Comparison of ENCODE assay signal across 16 cellular contexts in the genomic region with DNA sequence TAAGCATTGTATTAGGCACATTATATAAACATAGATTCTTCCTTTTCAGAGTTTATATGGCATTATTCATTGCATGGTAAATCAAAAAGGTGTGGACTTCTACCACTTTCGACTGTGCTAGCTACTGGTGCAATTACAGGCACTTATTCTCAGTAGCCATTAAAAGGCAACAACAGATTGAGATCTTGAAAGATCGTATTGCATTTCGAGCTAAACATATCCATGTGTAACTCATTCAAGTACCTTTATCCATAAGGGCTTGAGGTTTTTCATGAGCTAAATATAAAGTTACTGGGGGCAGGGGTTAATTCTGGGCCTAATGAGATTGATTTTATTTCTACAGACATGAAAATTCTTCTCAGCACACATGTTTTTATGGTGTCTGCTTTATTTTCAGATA.
DNase-seq lines count a peak whose midpoint lies in the region; ATAC-seq and TF ChIP-seq lines count a peak whose summit lies in the region.
"Had no signal": no experiment of that assay in that cellular context is flagged by ENCODE, and none has a peak within 500 bp of the region (broad histone marks: within the 10 kb centered on the region; RNA-seq: fewer than 3 reads in every experiment).

No MANE protein-coding gene starts in this region.

- intact Hi-C loops in gastrocnemius medialis (cut with DNase I; ENCODE audit: low total_unique reads) (no loop called here), thyroid gland (cut with DNase I) (no loop called here), right lobe of liver (cut with DNase I) (no loop called here)

- H3K4me3 ChIP-seq in gastrocnemius medialis (peak overlapping the region in 1 of 4 donors; percentile 1), thyroid gland (replicated peaks in 1 of 3) (no peak overlapping the region), right lobe of liver (no peak overlapping the region)

- H3K27ac ChIP-seq in gastrocnemius medialis: peak overlapping the region; percentile 38 to 82 (median 61)
- H3K27ac ChIP-seq in thyroid gland: no peak overlapping the region
- H3K27ac ChIP-seq in right lobe of liver: no peak overlapping the region

- ATAC-seq in gastrocnemius medialis: no peak
- ATAC-seq in right lobe of liver: no peak

- H3K36me3 ChIP-seq in gastrocnemius medialis (no peaks in the 10 kb centered on the region), thyroid gland (no peaks in the 10 kb centered on the region), right lobe of liver (no peaks in the 10 kb centered on the region)

- WGBS in thyroid gland, 2 donors: 71% methylated on average over 3 of the region's 3 CpGs
- WGBS in right lobe of liver (ENCODE audit: insufficient coverage, low coverage, low lambda C conversion rate, missing lambda C conversion rate): 85% methylated on average over 3 of the region's 3 CpGs

- in situ Hi-C loops in gastrocnemius medialis (cut with MboI; ENCODE audit: low sequenced_read_pairs in 4 of 4): no loop called here

- no peaks in the 10 kb centered on the region for H3K9me3 ChIP-seq in gastrocnemius medialis
- H3K9me3 ChIP-seq in thyroid gland: no peaks in the 10 kb centered on the region
- no peaks in the 10 kb centered on the region for H3K9me3 ChIP-seq in right lobe of liver

- TF ChIP-seq CTCF in gastrocnemius medialis (IDR thresholded peaks at IDR 0.05 in 4 of 5, conservative IDR thresholded peaks at IDR 0.05 in 1 of 5) (no peak), thyroid gland (IDR thresholded peaks at IDR 0.05) (no peak), right lobe of liver (IDR thresholded peaks at IDR 0.05) (no peak)

- H3K27me3 ChIP-seq in gastrocnemius medialis: no peaks in the 10 kb centered on the region
- no peaks in the 10 kb centered on the region for H3K27me3 ChIP-seq in thyroid gland
- no peaks in the 10 kb centered on the region for H3K27me3 ChIP-seq in right lobe of liver

- TF ChIP-seq POLR2A in gastrocnemius medialis (IDR thresholded peaks at IDR 0.05) (no peak), thyroid gland (IDR thresholded peaks at IDR 0.05) (no peak), right lobe of liver (IDR thresholded peaks at IDR 0.05) (no peak)

- DNase-seq in NCI-H1436 (lab: John Stamatoyannopoulos, UW) (peak; percentile 16), NCI-H1436 treated with DMSO at 0.1 percent for 48 hours (lab: John Stamatoyannopoulos, UW) (no peak), NCI-H1105 (lab: John Stamatoyannopoulos, UW) (peak; percentile 30), NCI-H69 (lab: John Stamatoyannopoulos, UW) (peak; percentile 64), gastrocnemius medialis (no peak), thyroid gland (no peak), right lobe of liver (no peak)
- no peak for DNase-seq in central memory CD4-positive, alpha-beta T cell
- DNase-seq: C1 segment of cervical spinal cord, H9, IMR-90, Kasumi-1, NCI-H1694 treated with DMSO at 0.1 percent for 48 hours, NCI-H774, RPMI8226, SW 1271 had no signal

- H3K4me1 ChIP-seq in gastrocnemius medialis (peaks cover 38 to 56% of the 10 kb centered on the region in 2 donors), thyroid gland (no peaks in the 10 kb centered on the region), right lobe of liver (no peaks in the 10 kb centered on the region)

Comparison
In these comparisons a context has a peak if more than half of its experiments do, and no peak if none do; other contexts are left out.
1. DNase-seq: peak in NCI-H1436 (single experiment), NCI-H1105 (single experiment) and NCI-H69 (single experiment); none in NCI-H1436 treated with DMSO at 0.1 percent for 48 hours (single experiment), gastrocnemius medialis (0 of 2), central memory CD4-positive, alpha-beta T cell (single experiment), thyroid gland (0 of 2) and right lobe of liver (0 of 3).
2. H3K27ac ChIP-seq: peak in gastrocnemius medialis (4 of 4); none in thyroid gland (0 of 3) and right lobe of liver (0 of 3).